In genomic region chr14:64806202-64806861, GRCh38 we compare ENCODE assay signal across 11 cellular contexts.
DNase-seq lines count a peak whose midpoint lies in the region; ATAC-seq, FAIRE-seq and TF ChIP-seq lines count a peak whose summit lies in the region.
"Had no signal": no experiment of that assay in that cellular context is flagged by ENCODE, and none has a peak within 500 bp of the region (broad histone marks: within the 10 kb centered on the region; RNA-seq: fewer than 3 reads in every experiment).

No MANE protein-coding gene starts in this region.

- H3K9me1 ChIP-seq in IMR-90 (ENCODE audit: insufficient read depth, low read length), result peaks cover 20% of the 10 kb centered on the region

- H3K27me3 ChIP-seq in IMR-90 (ENCODE audit: control insufficient read depth, insufficient read depth, low read length) (no peaks in the 10 kb centered on the region), left lung (no peaks in the 10 kb centered on the region)

- peak overlapping the region; percentile 49; the same call in 1 of the 2 replicates for H3K18ac ChIP-seq in IMR-90 (ENCODE audit: low read depth, low read length)

- CTCF ChIA-PET in A549 (lab: Yijun Ruan, JAX), result interaction anchor here (0.5 to 4.6 kb wide), 10 partner anchors 8 to 837 kb away, joined by 3 to 29 read pairs (median 6); no protein-coding TSS in a partner anchor
- CTCF ChIA-PET in IMR-90 (lab: Yijun Ruan, JAX), result interaction anchor here (0.6 to 2.3 kb wide), 3 partner anchors 85 to 197 kb away, joined by 3 to 7 read pairs (median 3); no protein-coding TSS in a partner anchor

- H3K4me3 ChIP-seq in A549, result 0 out of 3 replicates have a peak overlapping the region, but pooled peaks have one; percentile 11
- no peak overlapping the region for H3K4me3 ChIP-seq in IMR-90 (ENCODE audit: insufficient read depth, low read depth, low read length)
- H3K4me3 ChIP-seq in astrocyte of the spinal cord (ENCODE audit: low read depth, low read length), result no peak overlapping the region
- H3K4me3 ChIP-seq in left lung, result no peak overlapping the region

- H3K27ac ChIP-seq in A549 (peak overlapping the region; percentile 91 to 93), IMR-90 (ENCODE audit: insufficient read depth, low read length) (peak overlapping the region; percentile 62), left lung (peak overlapping the region; percentile 25 to 53)

- dilution Hi-C loops in IMR-90 (cut with HindIII; ENCODE audit: low sequenced_read_pairs, unreplicated experiment), result no loop called here

- no peak overlapping the region for H2AFZ ChIP-seq in IMR-90 (replicated peaks; ENCODE audit: low read length, poor library complexity)

- TF ChIP-seq POLR2A in A549 (IDR thresholded peaks at IDR 0.05; ENCODE audit: low read length) (no peak), IMR-90 (IDR thresholded peaks at IDR 0.05; ENCODE audit: low read depth, low read length) (no peak)

- intact Hi-C loops in IMR-90 (cut with micrococcal nuclease), result no loop called here
- intact Hi-C loops in left lung (cut with DNase I), result no loop called here

- peak overlapping the region; percentile 60; the same call in 1 of the 2 replicates for H3K14ac ChIP-seq in IMR-90 (replicated peaks; ENCODE audit: low read depth, low read length)

- H2AK5ac ChIP-seq in IMR-90 (ENCODE audit: low read depth, low read length), result peak overlapping the region; percentile 79

- peak overlapping the region; percentile 58 for H2BK20ac ChIP-seq in IMR-90 (ENCODE audit: low read depth, low read length)

- H2AK9ac ChIP-seq in IMR-90 (replicated peaks; ENCODE audit: low read depth, low read length, poor library complexity), result no peak overlapping the region

- peaks cover 35% of the 10 kb centered on the region for H3K4me1 ChIP-seq in A549
- H3K4me1 ChIP-seq in IMR-90 (ENCODE audit: control insufficient read depth, insufficient read depth, low read length), result peaks cover 18% of the 10 kb centered on the region
- H3K4me1 ChIP-seq in left lung, result peaks cover 0 to 9% of the 10 kb centered on the region in 2 donors

- H4K8ac ChIP-seq in IMR-90 (ENCODE audit: low read depth in 2 of 2, low read length in 2 of 2), result peak overlapping the region; percentile 53 to 85; a peak in 3 of 4 replicates

- in situ Hi-C loops in IMR-90 (cut with MboI; ENCODE audit: low sequenced_read_pairs) (no loop called here), astrocyte of the spinal cord (cut with HindIII; ENCODE audit: low sequenced_read_pairs) (no loop called here)

- peak; percentile 89 for FAIRE-seq in A549 (lab: Jason Lieb, UNC)

- peak overlapping the region; percentile 85 for H3K4ac ChIP-seq in IMR-90 (ENCODE audit: low read depth, low read length)

- TF ChIP-seq RAD21 in A549 (conservative IDR thresholded peaks at IDR 0.05 in 1 of 2, IDR thresholded peaks at IDR 0.05 in 1 of 2), result no peak; a peak in 1 of 5 replicates
- no peak for TF ChIP-seq RAD21 in IMR-90 (IDR thresholded peaks at IDR 0.05; ENCODE audit: low read length)

- peak overlapping the region; percentile 86; the same call in 2 of the 3 replicates for H2BK15ac ChIP-seq in IMR-90 (ENCODE audit: low read depth, low read length)

- no peaks in the 10 kb centered on the region for H3K79me1 ChIP-seq in IMR-90 (ENCODE audit: low read depth in 1 of 2, low read length in 2 of 2)

- H3K23ac ChIP-seq in IMR-90 (ENCODE audit: low read depth, low read length), result peak overlapping the region; percentile 35; the same call in 1 of the 2 replicates

- peak overlapping the region; percentile 88 for H4K91ac ChIP-seq in IMR-90 (ENCODE audit: insufficient read depth, low read depth, low read length)

- peak; percentile 88 to 91 for ATAC-seq in A549
- ATAC-seq in IMR-90 (ENCODE audit: low read depth), result peak; percentile 90
- ATAC-seq in left lung, result peak; percentile 87
- no peak for ATAC-seq in GM21526 (IDR thresholded peaks at IDR 0.05; ENCODE audit: low FRiP score, unreplicated experiment)
- no peak for ATAC-seq in GM21723 (IDR thresholded peaks at IDR 0.05; ENCODE audit: unreplicated experiment)

- peak overlapping the region; percentile 25; the same call in 1 of the 2 replicates for H3K56ac ChIP-seq in IMR-90 (ENCODE audit: extremely low read depth, insufficient read depth, low read length)

- peak overlapping the region; percentile 62; the same call in 1 of the 2 replicates for H4K5ac ChIP-seq in IMR-90 (ENCODE audit: low read depth, low read length)

- WGBS in A549 (ENCODE audit: missing lambda C conversion rate), result 7% methylated on average over 9 of the region's 9 CpGs
- WGBS in IMR-90 (ENCODE audit: extremely low coverage in 2 of 2, insufficient read length in 1 of 2), 2 experiments, result 0% methylated on average over 1 of the region's 9 CpGs; no CpG with 5 or more reads in 1 of the 2 experiments

- peak overlapping the region; percentile 82 for H2BK120ac ChIP-seq in IMR-90 (ENCODE audit: low read depth, low read length)

- POLR2A ChIA-PET in A549 (lab: Yijun Ruan, JAX) (interaction anchor here (1.0 to 1.6 kb wide), 2 partner anchors 10 to 266 kb away, joined by 3 to 4 read pairs; partner anchors contain the start of gene HSPA2), IMR-90 (lab: Charles Lee; ENCODE audit: unreplicated experiment) (no interaction called here)

- TF ChIP-seq CTCF in A549 (IDR thresholded peaks at IDR 0.05), result no peak
- no peak for TF ChIP-seq CTCF in IMR-90 (conservative IDR thresholded peaks at IDR 0.05; ENCODE audit: low read depth, low read length)
- no peak for TF ChIP-seq CTCF in astrocyte of the spinal cord (IDR thresholded peaks at IDR 0.05; ENCODE audit: low read depth, low read length)
- no peak for TF ChIP-seq CTCF in left lung (IDR thresholded peaks at IDR 0.05)

- H2BK5ac ChIP-seq in IMR-90 (ENCODE audit: low read depth, low read length, poor library complexity, severe bottlenecking), result peak overlapping the region; percentile 70

- peak; percentile 74 to 78; a peak in 2 of 5 replicates for TF ChIP-seq EP300 in A549 (IDR thresholded peaks at IDR 0.05)

- H3K9ac ChIP-seq in IMR-90 (ENCODE audit: low read depth, low read length), result no peak overlapping the region

- DNase-seq in A549 (ENCODE audit: low read depth in 1 of 2, low spot score in 1 of 2) (peak; percentile 87 to 91), IMR-90 (peak; percentile 92), astrocyte of the spinal cord (ENCODE audit: low read depth, low spot score) (peak; percentile 91), left lung (peak in 1 of 2 donors; percentile 47), activated gamma-delta T cell (lab: John Stamatoyannopoulos, UW) (no peak)
- no peak for DNase-seq in activated T-cell treated with anti-CD3 and anti-CD28 coated beads, Interleukin-2, amount 50 U/mL, for 1 hour
- DNase-seq: caudate nucleus; CD8-positive, alpha-beta memory T cell; stimulated activated naive CD4-positive, alpha-beta T cell had no signal

- H3K9me3 ChIP-seq in A549 (no peaks in the 10 kb centered on the region), IMR-90 (ENCODE audit: control insufficient read depth, insufficient read depth, low read length) (no peaks in the 10 kb centered on the region), left lung (no peaks in the 10 kb centered on the region)

- H3K4me2 ChIP-seq in A549, result peak overlapping the region; percentile 85
- H3K4me2 ChIP-seq in IMR-90 (ENCODE audit: low read depth, low read length), result peak overlapping the region; percentile 6

- BruUV-seq in IMR-90 (replicated peaks; lab: Mats Ljungman, UMichigan), result no TSS peak

- no peaks in the 10 kb centered on the region for H4K20me1 ChIP-seq in IMR-90 (ENCODE audit: insufficient read depth, low read length)

- H3K36me3 ChIP-seq in IMR-90 (ENCODE audit: control insufficient read depth, insufficient read depth, low read length) (no peaks in the 10 kb centered on the region), left lung (no peaks in the 10 kb centered on the region)

TF ChIP-seq in A549, 52 proteins besides CTCF, POLR2A, EP300 and RAD21 (continues in another document):
- TF ChIP-seq JUN (IDR thresholded peaks at IDR 0.05) (peak; percentile 63 to 82; a peak in 4 of 5 replicates), JUNB (IDR thresholded peaks at IDR 0.05) (peak; percentile 92), TP53 (CRISPR knock-in tag; IDR thresholded peaks at IDR 0.05) (no peak), E2F6 (IDR thresholded peaks at IDR 0.05; ENCODE audit: borderline replicate concordance, low read depth) (no peak), CHD2 (IDR thresholded peaks at IDR 0.05; ENCODE audit: low read length, partially characterized antibody) (no peak), KDM5A (IDR thresholded peaks at IDR 0.05) (no peak), SREBF2 (IDR thresholded peaks at IDR 0.05) (no peak)

TF ChIP-seq in IMR-90, 13 proteins besides CTCF, POLR2A, EP300 and RAD21:
- no peak for TF ChIP-seq NFE2L2 (IDR thresholded peaks at IDR 0.05; ENCODE audit: low read depth, low read length)
- no peak for TF ChIP-seq MAFK (IDR thresholded peaks at IDR 0.05; ENCODE audit: low read depth, low read length)
- no peak for TF ChIP-seq CEBPB (IDR thresholded peaks at IDR 0.05; ENCODE audit: low read depth, low read length)
- TF ChIP-seq ELK1 (IDR thresholded peaks at IDR 0.05; ENCODE audit: borderline replicate concordance, low read depth, low read length), result no peak
- peak; percentile 86 for TF ChIP-seq FOS (IDR thresholded peaks at IDR 0.05; ENCODE audit: low read depth, low read length)
- TF ChIP-seq BHLHE40 (IDR thresholded peaks at IDR 0.05; ENCODE audit: low read depth, low read length), result peak; percentile 68; the same call in 1 of the 2 replicates
- TF ChIP-seq MXI1 (IDR thresholded peaks at IDR 0.05; ENCODE audit: borderline replicate concordance, low read depth, low read length), result no peak
- no peak for TF ChIP-seq MAZ (IDR thresholded peaks at IDR 0.05; ENCODE audit: borderline replicate concordance, low read depth, low read length)
- TF ChIP-seq USF2 (IDR thresholded peaks at IDR 0.05; ENCODE audit: low read depth, low read length), result no peak
- TF ChIP-seq SMC3 (IDR thresholded peaks at IDR 0.05; ENCODE audit: low read depth, low read length), result no peak

Comparison
In these comparisons a context has a peak if more than half of its experiments do, and no peak if none do; other contexts are left out.
1. ATAC-seq: peak in A549 (2 of 2), IMR-90 (single experiment) and left lung (single experiment); none in GM21526 (single experiment) and GM21723 (single experiment).
2. DNase-seq: peak in A549 (2 of 2), IMR-90 (single experiment) and astrocyte of the spinal cord (single experiment); none in activated gamma-delta T cell (single experiment) and activated T-cell treated with anti-CD3 and anti-CD28 coated beads, Interleukin-2, amount 50 U/mL, for 1 hour (single experiment).
3. H3K27ac ChIP-seq: peak in every context shown above with its lines; median percentile 92 in A549; 62 in IMR-90; 39 in left lung.